23 cellular contexts compared by ENCODE assay signal in genomic region chr12:113254298-113254697, GRCh38.
"Had no signal": no experiment of that assay in that cellular context is flagged by ENCODE, and none has a peak within 500 bp of the region (broad histone marks: within the 10 kb centered on the region; RNA-seq: fewer than 3 reads in every experiment).

No MANE protein-coding gene starts in this region.

- H3K9ac ChIP-seq: neural progenitor cell, parathyroid adenoma had no signal

- DNase-seq: occipital lobe; ovary; right cardiac atrium; right lobe of liver; sigmoid colon; small intestine; stimulated activated CD4-positive, alpha-beta T cell treated with anti-CD3 and anti-CD28 coated beads, Interleukin-15, amount 100 ng/mL, for 24 hours; stimulated activated CD4-positive, alpha-beta T cell treated with anti-CD3 and anti-CD28 coated beads, Interleukin-2, amount 100 ng/mL, for 24 hours; stimulated activated CD4-positive, alpha-beta T cell treated with anti-CD3 and anti-CD28 coated beads, Interleukin-2, amount 100 ng/mL, for 48 hours; stimulated activated CD4-positive, alpha-beta T cell treated with anti-CD3 and anti-CD28 coated beads, Interleukin-4, amount 100 ng/mL, for 24 hours; stimulated activated naive B cell treated with anti-CD40 and anti-IgM and Interleukin-4, amounts not matched to agents 10 μg/mL and 1 μg/mL and 100 μg/mL, for 72 hours; stimulated activated naive CD4-positive, alpha-beta T cell treated with Interleukin-2 at 50 U/mL for 16 hours; stomach; thyroid gland; upper lobe of left lung had no signal

- H3K36me3 ChIP-seq: neural progenitor cell, ovary had no signal

- H3K4me2 ChIP-seq: neural progenitor cell had no signal

- H3K27ac ChIP-seq: neural progenitor cell, ovary, parathyroid adenoma, right lobe of liver, sigmoid colon, stomach, thoracic aorta, thyroid gland, tibial nerve, upper lobe of left lung, vagina had no signal

- H3K4me3 ChIP-seq: neural progenitor cell, ovary, psoas muscle, right lobe of liver, sigmoid colon, stomach, thoracic aorta, thyroid gland, tibial nerve, upper lobe of left lung, vagina had no signal

- FAIRE-seq: small intestine, urothelium cell line had no signal

- H2AFZ ChIP-seq: neural progenitor cell, parathyroid adenoma had no signal

- H3K9me3 ChIP-seq: ovary, psoas muscle, right lobe of liver, thoracic aorta, thyroid gland, upper lobe of left lung, vagina had no signal

- H3K27me3 ChIP-seq: neural progenitor cell, ovary, right lobe of liver, sigmoid colon, stomach, thyroid gland, tibial nerve, upper lobe of left lung, vagina had no signal

- ATAC-seq: psoas muscle; right cardiac atrium; stimulated activated effector memory CD8-positive, alpha-beta T cell treated with anti-CD3 and anti-CD28 coated beads, Interleukin-12 subunit alpha, Interleukin-12 subunit beta, amount 100 ng/mL, for 72 hours; stimulated activated naive B cell treated with anti-CD40 and anti-IgM and Interleukin-4, amounts not matched to agents 10 μg/mL and 1 μg/mL and 100 μg/mL, for 72 hours had no signal

- H3K4me1 ChIP-seq: neural progenitor cell had no signal
